8 cellular contexts compared by ENCODE assay signal in the genomic region with DNA sequence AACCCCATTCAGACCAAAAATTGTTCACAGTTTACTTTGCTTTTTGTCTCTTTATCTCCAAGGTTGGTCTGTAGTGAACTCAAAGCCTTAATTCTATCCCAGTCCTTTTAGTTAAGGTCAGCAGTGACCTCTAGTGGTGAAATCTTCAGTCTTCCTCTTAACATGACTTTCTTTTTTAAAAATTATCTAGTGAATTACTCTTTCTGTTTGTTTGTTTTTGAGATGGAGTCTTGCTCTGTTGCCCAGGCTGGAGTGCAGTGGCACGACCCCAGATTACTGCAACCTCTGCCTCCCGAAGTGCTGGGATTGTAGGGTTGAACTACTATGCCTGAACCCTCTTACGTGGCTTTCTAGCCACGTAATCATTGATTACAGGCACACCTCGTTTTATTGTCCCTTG. TPM values are rescaled to one million over a fixed set of nuclear protein-coding genes. Genes with fewer than 3 reads are reported as not detected.
DNase-seq lines count a peak whose midpoint lies in the region; ATAC-seq and TF ChIP-seq lines count a peak whose summit lies in the region.

No MANE protein-coding gene starts in this region.

- ATAC-seq in HG02759 (IDR thresholded peaks at IDR 0.05; ENCODE audit: unreplicated experiment), result peak; percentile 58
- ATAC-seq in HG02970 (IDR thresholded peaks at IDR 0.05; ENCODE audit: low FRiP score, unreplicated experiment), result no peak

- TF ChIP-seq POLR2A in esophagus squamous epithelium (IDR thresholded peaks at IDR 0.05), result no peak

- WGBS in esophagus squamous epithelium, 2 donors, result 39 to 44% methylated on average over 5 of the region's 5 CpGs

- no peak overlapping the region for H3K9ac ChIP-seq in SU-DHL-6 (ENCODE audit: low read length)

- DNase-seq in ACHN (peak; percentile 83), GDM1 (lab: John Stamatoyannopoulos, UW) (peak; percentile 52), NCI-H1436 treated with DMSO at 0.1 percent for 48 hours (lab: John Stamatoyannopoulos, UW) (peak; percentile 37), esophagus squamous epithelium (lab: John Stamatoyannopoulos, UW) (no peak)

- H3K36me3 Mint-ChIP-seq in nephron (ENCODE audit: low read depth), result no peaks in the 10 kb centered on the region

- peak overlapping the region in 1 of 3 experiments; percentile 5 for H3K27ac Mint-ChIP-seq in nephron

- H3K9me3 Mint-ChIP-seq in nephron, result no peaks in the 10 kb centered on the region

- H3K27me3 ChIP-seq in SU-DHL-6 (ENCODE audit: low read length) (no peaks in the 10 kb centered on the region), esophagus squamous epithelium (no peaks in the 10 kb centered on the region)

- no peak overlapping the region for H2AFZ ChIP-seq in SU-DHL-6 (ENCODE audit: low read depth, low read length, severe bottlenecking)

- intact Hi-C loops in esophagus squamous epithelium (cut with DNase I), result no loop called here

- H3K4me1 Mint-ChIP-seq in nephron, result peaks cover 5% of the 10 kb centered on the region

- no peaks in the 10 kb centered on the region for H3K36me3 ChIP-seq in SU-DHL-6 (ENCODE audit: low read length)
- H3K36me3 ChIP-seq in esophagus squamous epithelium, result no peaks in the 10 kb centered on the region

- H3K4me3 ChIP-seq in SU-DHL-6 (ENCODE audit: insufficient read depth, low read length, poor library complexity, severe bottlenecking), result no peak overlapping the region
- H3K4me3 ChIP-seq in esophagus squamous epithelium, result peak overlapping the region in 1 of 4 donors; percentile 19

- H3K79me2 ChIP-seq in SU-DHL-6 (ENCODE audit: insufficient read depth, low read length), result no peaks in the 10 kb centered on the region

- H3K27ac ChIP-seq in SU-DHL-6 (ENCODE audit: low read depth, low read length), result no peak overlapping the region
- no peak overlapping the region for H3K27ac ChIP-seq in esophagus squamous epithelium

- no peak overlapping the region for H3K4me3 Mint-ChIP-seq in nephron

- in situ Hi-C loops in ACHN (cut with HindIII; ENCODE audit: low pct_ligation_motif_present, low pct_unique_long_range_greater_than_20kb, low sequenced_read_pairs), result no loop called here

- H3K9me3 ChIP-seq in SU-DHL-6 (ENCODE audit: insufficient read depth, low read length) (no peaks in the 10 kb centered on the region), esophagus squamous epithelium (no peaks in the 10 kb centered on the region)

- H3F3A ChIP-seq in SU-DHL-6 (ENCODE audit: insufficient read depth), result no peaks in the 10 kb centered on the region

- TF ChIP-seq CTCF in SU-DHL-6 (IDR thresholded peaks at IDR 0.05; ENCODE audit: insufficient read depth, low read length, poor library complexity, severe bottlenecking), result peak; percentile 51
- peak; percentile 54 to 75 (median 59) for TF ChIP-seq CTCF in esophagus squamous epithelium (IDR thresholded peaks at IDR 0.05)
- TF ChIP-seq CTCF in nephron (IDR thresholded peaks at IDR 0.05; ENCODE audit: unreplicated experiment in 3 of 3), result peak; percentile 61 to 77 (median 64)

- peaks cover 0 to 16% (median 0%) of the 10 kb centered on the region in 3 donors for H3K4me1 ChIP-seq in esophagus squamous epithelium

- no peak overlapping the region for H3K4me2 ChIP-seq in SU-DHL-6 (ENCODE audit: low read depth, low read length, poor library complexity, severe bottlenecking)

- no peaks in the 10 kb centered on the region for H3K9me2 ChIP-seq in SU-DHL-6 (replicated peaks; ENCODE audit: insufficient read depth, low read length)

- no peaks in the 10 kb centered on the region for H4K20me1 ChIP-seq in SU-DHL-6 (ENCODE audit: low read depth, low read length)

- H3K27me3 Mint-ChIP-seq in nephron (ENCODE audit: low read depth), result peaks cover 4% of the 10 kb centered on the region

RNA-seq across cellular contexts. Expression of gene ZNF487, which starts 25.0 kb away (rescaled TPM):
- total RNA-seq in esophagus squamous epithelium, result 1 to 10 TPM; 1.7 to 4.6 (median 4.2) TPM

RNA-seq across cellular contexts. Expression of gene HNRNPF, which starts 53.0 kb away (rescaled TPM):
- total RNA-seq in esophagus squamous epithelium, result 100 to 1,000 TPM; 154 to 229 (median 189) TPM
